ENCODE assay signal across 30 cellular contexts in the genomic region with DNA sequence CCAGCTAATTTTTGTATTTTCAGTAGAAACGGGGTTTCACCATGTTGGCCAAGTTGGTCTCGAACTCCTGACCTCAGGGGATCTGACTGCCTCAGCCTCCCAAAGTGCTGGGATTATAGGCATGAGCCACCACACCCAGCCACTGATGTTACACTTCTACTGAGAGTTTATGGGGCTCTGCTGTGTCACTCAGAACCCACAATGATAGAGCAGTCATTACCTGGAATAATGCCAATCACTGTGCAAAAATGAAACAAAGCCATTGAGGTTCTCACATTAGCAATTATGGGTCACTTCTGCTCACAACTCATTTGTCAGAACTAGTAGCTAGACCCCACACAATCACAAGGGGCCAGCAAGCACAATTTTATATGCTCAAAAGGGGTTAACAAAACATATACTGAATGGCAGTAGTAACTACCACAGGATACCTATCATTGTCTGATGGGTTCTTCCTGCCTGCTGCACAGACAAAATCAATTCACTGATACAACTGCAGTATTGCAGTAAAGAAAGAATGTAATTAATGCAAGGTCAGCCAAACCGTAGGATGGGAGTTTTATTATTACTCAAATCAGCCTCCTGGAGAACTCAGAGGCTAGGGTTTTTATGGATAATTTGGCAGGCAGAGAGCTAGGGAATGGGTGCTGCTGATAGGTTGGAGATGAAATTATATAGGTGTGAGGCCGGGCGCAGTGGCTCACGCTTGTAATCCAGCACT.
DNase-seq lines count a peak whose midpoint lies in the region; FAIRE-seq and TF ChIP-seq lines count a peak whose summit lies in the region.
"Had no signal": no experiment of that assay in that cellular context is flagged by ENCODE, and none has a peak within 500 bp of the region (broad histone marks: within the 10 kb centered on the region; RNA-seq: fewer than 3 reads in every experiment).

No MANE protein-coding gene starts in this region.

- no peak overlapping the region for H3K27ac ChIP-seq in endodermal cell (ENCODE audit: low read depth, low read length)
- H3K27ac ChIP-seq in small intestine (ENCODE audit: low read depth in 1 of 2, low read length in 1 of 2): no peak overlapping the region
- H3K27ac ChIP-seq: ascending aorta, BLaER1, coronary artery, left ventricle myocardium inferior, stomach, thyroid gland, vagina, WERI-Rb-1 had no signal

- no peak overlapping the region for H3K4me3 Mint-ChIP-seq in endodermal cell
- no peak overlapping the region for H3K4me3 Mint-ChIP-seq in activated T-helper 2 cell treated with anti-CD3 and anti-CD28 coated beads, Interferon-gamma antibody, Interleukin-2, Interleukin-4, amounts not matched to agents 10 μg/mL and 5 μg/mL and 100 μg/mL, durations not matched to agents 14 hours and 24 hours and 36 hours (ENCODE audit: low read depth)
- H3K4me3 Mint-ChIP-seq: GM23338 had no signal

- H3K9me3 Mint-ChIP-seq in endodermal cell: peaks cover 25% of the 10 kb centered on the region
- H3K9me3 Mint-ChIP-seq in activated T-helper 2 cell treated with anti-CD3 and anti-CD28 coated beads, Interferon-gamma antibody, Interleukin-2, Interleukin-4, amounts not matched to agents 10 μg/mL and 5 μg/mL and 100 μg/mL, durations not matched to agents 14 hours and 24 hours and 36 hours: no peaks in the 10 kb centered on the region

- TF ChIP-seq CTCF in endodermal cell (conservative IDR thresholded peaks at IDR 0.05): no peak

- WGBS in endodermal cell (ENCODE audit: insufficient coverage in 1 of 2, insufficient read length in 1 of 2), 2 experiments: 95 to 97% methylated on average over 5 to 6 of the region's 6 CpGs
- 83 to 88% (median 85%) methylated on average over 6 of the region's 6 CpGs for WGBS in small intestine, 3 donors

- no peaks in the 10 kb centered on the region for H3K4me1 ChIP-seq in endodermal cell (ENCODE audit: control insufficient read depth, insufficient read depth, low read length)
- no peaks in the 10 kb centered on the region for H3K4me1 ChIP-seq in small intestine (ENCODE audit: control insufficient read depth in 2 of 2, insufficient read depth in 1 of 2, low read depth in 1 of 2, low read length in 1 of 2)
- H3K4me1 ChIP-seq: ascending aorta, left ventricle myocardium inferior, stomach, thyroid gland, vagina had no signal

- H3K9me3 ChIP-seq in endodermal cell (ENCODE audit: control insufficient read depth, low read length) (peaks cover 21% of the 10 kb centered on the region), small intestine (ENCODE audit: control insufficient read depth, low read depth) (no peaks in the 10 kb centered on the region)
- H3K9me3 ChIP-seq: ascending aorta, left ventricle myocardium inferior, thyroid gland, vagina had no signal

- H3K27me3 ChIP-seq in endodermal cell (ENCODE audit: control insufficient read depth, insufficient read depth, low read length, poor library complexity, severe bottlenecking) (no peaks in the 10 kb centered on the region), small intestine (ENCODE audit: control insufficient read depth in 2 of 2, insufficient read depth in 2 of 2, low read length in 2 of 2) (no peaks in the 10 kb centered on the region)
- H3K27me3 ChIP-seq: ascending aorta, BLaER1, stomach, thyroid gland, vagina had no signal

- DNase-seq in HT1080 (ENCODE audit: low read depth) (peak; percentile 20), RPMI7951 (ENCODE audit: low read depth) (peak; percentile 66), endodermal cell (no peak), small intestine (peak; percentile 28), H4 (ENCODE audit: low spot score) (no peak)
- no peak for DNase-seq in activated T-helper 2 cell treated with anti-CD3 and anti-CD28 coated beads, Interferon-gamma antibody, Interleukin-2, Interleukin-4, amounts not matched to agents 10 μg/mL and 5 μg/mL and 100 μg/mL, durations not matched to agents 14 hours and 24 hours and 36 hours (ENCODE audit: low spot score)
- DNase-seq in activated naive CD4-positive, alpha-beta T cell treated with Interleukin-2 at 50 U/mL for 16 hours: no peak
- DNase-seq: activated CD4-positive, alpha-beta T cell treated with anti-CD3 and anti-CD28 coated beads for 4 hours; activated CD8-positive, alpha-beta memory T cell treated with anti-CD3 and anti-CD28 coated beads for 24 hours; activated gamma-delta T cell; caudate nucleus; effector memory CD4-positive, alpha-beta T cell; glutamatergic neuron; KG1; left ventricle myocardium inferior; NCI-H2029; NCI-H526 treated with DMSO at 0.1 percent for 48 hours; SIG-M5; stimulated activated CD4-positive, alpha-beta T cell treated with anti-CD3 and anti-CD28 coated beads, Interleukin-12 subunit alpha, Interleukin-12 subunit beta, amount 100 ng/mL, for 4 hours; stimulated activated CD4-positive, alpha-beta T cell treated with anti-CD3 and anti-CD28 coated beads, Interleukin-4, amount 100 ng/mL, for 1 hour; stomach; thyroid gland; WERI-Rb-1 had no signal

- H3K4me3 ChIP-seq in endodermal cell (ENCODE audit: low read length) (peak overlapping the region; percentile 69), small intestine (ENCODE audit: low read depth in 1 of 2, low read length in 2 of 2) (no peak overlapping the region)
- H3K4me3 ChIP-seq: ascending aorta, BLaER1, coronary artery, GM23338, left ventricle myocardium inferior, stomach, thyroid gland, vagina had no signal

- no peak overlapping the region for H3K9ac ChIP-seq in endodermal cell (ENCODE audit: extremely low read depth, low read length, poor library complexity, severe bottlenecking)
- H3K9ac ChIP-seq: BLaER1 had no signal

- H3K4me1 Mint-ChIP-seq in endodermal cell: no peaks in the 10 kb centered on the region
- H3K4me1 Mint-ChIP-seq in activated T-helper 2 cell treated with anti-CD3 and anti-CD28 coated beads, Interferon-gamma antibody, Interleukin-2, Interleukin-4, amounts not matched to agents 10 μg/mL and 5 μg/mL and 100 μg/mL, durations not matched to agents 14 hours and 24 hours and 36 hours (ENCODE audit: low read depth): no peaks in the 10 kb centered on the region
- H3K4me1 Mint-ChIP-seq: GM23338 had no signal

- H3K27me3 Mint-ChIP-seq in endodermal cell (ENCODE audit: insufficient read depth): no peaks in the 10 kb centered on the region
- H3K27me3 Mint-ChIP-seq in activated T-helper 2 cell treated with anti-CD3 and anti-CD28 coated beads, Interferon-gamma antibody, Interleukin-2, Interleukin-4, amounts not matched to agents 10 μg/mL and 5 μg/mL and 100 μg/mL, durations not matched to agents 14 hours and 24 hours and 36 hours (ENCODE audit: low read depth): no peaks in the 10 kb centered on the region
- H3K27me3 Mint-ChIP-seq: progenitor cell of endocrine pancreas had no signal

- intact Hi-C loops in activated T-helper 2 cell treated with anti-CD3 and anti-CD28 coated beads, Interferon-gamma antibody, Interleukin-2, Interleukin-4, amounts not matched to agents 10 μg/mL and 5 μg/mL and 100 μg/mL, durations not matched to agents 14 hours and 24 hours and 36 hours (cut with micrococcal nuclease): no loop called here

- H3K36me3 Mint-ChIP-seq in endodermal cell (ENCODE audit: low read depth): no peaks in the 10 kb centered on the region
- no peaks in the 10 kb centered on the region for H3K36me3 Mint-ChIP-seq in activated T-helper 2 cell treated with anti-CD3 and anti-CD28 coated beads, Interferon-gamma antibody, Interleukin-2, Interleukin-4, amounts not matched to agents 10 μg/mL and 5 μg/mL and 100 μg/mL, durations not matched to agents 14 hours and 24 hours and 36 hours (ENCODE audit: low read depth)

- no peak for FAIRE-seq in small intestine (lab: Jason Lieb, UNC)
- FAIRE-seq: HTR-8/SVneo had no signal

- H3K36me3 ChIP-seq in endodermal cell (ENCODE audit: control insufficient read depth, insufficient read depth, low read length): no peaks in the 10 kb centered on the region
- H3K36me3 ChIP-seq in small intestine (ENCODE audit: control insufficient read depth in 2 of 2, insufficient read depth in 2 of 2, low read length in 2 of 2): no peaks in the 10 kb centered on the region
- H3K36me3 ChIP-seq: ascending aorta, BLaER1, left ventricle myocardium inferior, stomach, thyroid gland, vagina, WERI-Rb-1 had no signal

- no peak overlapping the region for H3K27ac Mint-ChIP-seq in endodermal cell
- no peak overlapping the region for H3K27ac Mint-ChIP-seq in activated T-helper 2 cell treated with anti-CD3 and anti-CD28 coated beads, Interferon-gamma antibody, Interleukin-2, Interleukin-4, amounts not matched to agents 10 μg/mL and 5 μg/mL and 100 μg/mL, durations not matched to agents 14 hours and 24 hours and 36 hours
- H3K27ac Mint-ChIP-seq: GM23338, progenitor cell of endocrine pancreas had no signal

Comparison
In these comparisons a context has a peak if more than half of its experiments do, and no peak if none do; other contexts are left out.
1. DNase-seq: peak in HT1080 (single experiment), RPMI7951 (single experiment) and small intestine (single experiment); none in endodermal cell (single experiment), activated T-helper 2 cell treated with anti-CD3 and anti-CD28 coated beads, Interferon-gamma antibody, Interleukin-2, Interleukin-4, amounts not matched to agents 10 μg/mL and 5 μg/mL and 100 μg/mL, durations not matched to agents 14 hours and 24 hours and 36 hours (single experiment), H4 (single experiment) and activated naive CD4-positive, alpha-beta T cell treated with Interleukin-2 at 50 U/mL for 16 hours (single experiment).